ENCODE assay signal across 1 cellular context in the genomic region with DNA sequence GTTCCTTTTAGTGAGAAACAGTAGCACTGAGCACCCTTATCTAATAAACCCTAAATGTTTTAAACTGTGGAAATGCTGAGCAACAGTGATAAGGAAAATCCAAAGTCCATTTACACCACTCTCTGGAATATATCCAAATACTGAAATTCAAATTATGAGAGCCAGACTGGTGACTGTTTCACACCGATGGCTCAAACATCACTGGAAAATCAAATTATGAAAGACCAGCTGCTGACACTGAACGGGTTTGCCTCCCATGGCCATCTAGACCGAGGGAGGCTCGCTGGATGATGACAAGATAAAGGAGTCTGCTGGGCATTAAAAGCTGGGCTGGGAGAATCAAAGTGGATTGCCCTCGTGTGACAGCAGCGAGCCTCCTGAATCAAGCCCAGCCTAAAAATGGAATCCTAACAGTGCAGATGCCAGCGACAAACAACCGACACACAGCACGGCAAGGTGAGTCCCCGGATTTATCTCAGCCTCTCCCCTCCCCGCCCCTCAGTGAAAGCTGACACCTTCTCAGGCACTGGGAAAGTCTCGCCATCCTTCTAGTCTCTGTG.
A peak's percentile ranks its signal among the peaks of the same experiment; 100 is the strongest.
TF ChIP-seq lines count a peak whose summit lies in the region.

No MANE protein-coding gene starts in this region.

TF ChIP-seq in HepG2, 621 proteins besides CTCF, POLR2A, EP300 and RAD21:
- TF ChIP-seq SNRNP70 (IDR thresholded peaks at IDR 0.05; ENCODE audit: low read depth, low read length) (no peak), LCORL (IDR thresholded peaks at IDR 0.05) (no peak), LCORL (CRISPR knock-in tag; IDR thresholded peaks at IDR 0.05) (0 out of 2 replicates have a peak, but pooled peaks have one; percentile 39), SAFB2 (CRISPR knock-in tag; IDR thresholded peaks at IDR 0.05; ENCODE audit: borderline replicate concordance, low read depth) (no peak), SIX4 (CRISPR knock-in tag; IDR thresholded peaks at IDR 0.05) (peak; percentile 56; the same call in 1 of the 2 replicates), HNF4A (CRISPR knock-in tag; IDR thresholded peaks at IDR 0.05) (peak; percentile 54), CCDC6 (CRISPR knock-in tag; IDR thresholded peaks at IDR 0.05) (no peak), JUN (CRISPR knock-in tag; IDR thresholded peaks at IDR 0.05) (0 out of 2 replicates have a peak, but pooled peaks have one; percentile 33), CC2D1A (CRISPR knock-in tag; IDR thresholded peaks at IDR 0.05) (0 out of 2 replicates have a peak, but pooled peaks have one; percentile 28), ZMYM4 (CRISPR knock-in tag; IDR thresholded peaks at IDR 0.05) (0 out of 2 replicates have a peak, but pooled peaks have one; percentile 35), SAP130 (CRISPR knock-in tag; IDR thresholded peaks at IDR 0.05; ENCODE audit: low read depth) (0 out of 2 replicates have a peak, but pooled peaks have one; percentile 7), ZNF891 (CRISPR knock-in tag; IDR thresholded peaks at IDR 0.05) (no peak), SOX13 (IDR thresholded peaks at IDR 0.05) (no peak), SOX13 (CRISPR knock-in tag; conservative IDR thresholded peaks at IDR 0.05 in 1 of 2, IDR thresholded peaks at IDR 0.05 in 1 of 2) (0 out of 4 replicates have a peak, but pooled peaks of 1 of the 2 experiments have one; percentile 16), MAFK (conservative IDR thresholded peaks at IDR 0.05 in 1 of 2, IDR thresholded peaks at IDR 0.05 in 1 of 2; ENCODE audit: low read length in 2 of 2) (peak in 1 of 2 experiments; percentile 0; a peak in 1 of 4 replicates), FOXA3 (CRISPR knock-in tag; IDR thresholded peaks at IDR 0.05) (peak; percentile 39; the same call in 1 of the 2 replicates), NCOA2 (CRISPR knock-in tag; IDR thresholded peaks at IDR 0.05) (peak; percentile 42; the same call in 1 of the 2 replicates), ZSCAN30 (CRISPR knock-in tag; IDR thresholded peaks at IDR 0.05) (no peak), ZNF878 (CRISPR knock-in tag; IDR thresholded peaks at IDR 0.05) (no peak), ZNF768 (CRISPR knock-in tag; IDR thresholded peaks at IDR 0.05) (0 out of 2 replicates have a peak, but pooled peaks have one; percentile 13), NFE2L2 (IDR thresholded peaks at IDR 0.05; ENCODE audit: low read length) (peak; percentile 32; the same call in 1 of the 2 replicates), ZNF614 (CRISPR knock-in tag; IDR thresholded peaks at IDR 0.05; ENCODE audit: borderline replicate concordance) (0 out of 2 replicates have a peak, but pooled peaks have one; percentile 38), ZNF773 (CRISPR knock-in tag; IDR thresholded peaks at IDR 0.05; ENCODE audit: borderline replicate concordance) (no peak), NCOR1 (IDR thresholded peaks at IDR 0.05; ENCODE audit: borderline replicate concordance, low read length) (peak; percentile 51; the same call in 1 of the 2 replicates), BHLHE40 (IDR thresholded peaks at IDR 0.05; ENCODE audit: low read length) (no peak), RBM22 (optimal IDR thresholded peaks at IDR 0.05; ENCODE audit: low read length) (no peak), SIX1 (CRISPR knock-in tag; IDR thresholded peaks at IDR 0.05; ENCODE audit: borderline replicate concordance) (peak; percentile 19; the same call in 1 of the 2 replicates), FIP1L1 (IDR thresholded peaks at IDR 0.05; ENCODE audit: borderline replicate concordance, insufficient read depth, low read depth, low read length) (no peak), PRPF4 (IDR thresholded peaks at IDR 0.05; ENCODE audit: low read depth, low read length, poor library complexity, severe bottlenecking) (peak; percentile 68), TBX2 (CRISPR knock-in tag; IDR thresholded peaks at IDR 0.05; ENCODE audit: borderline replicate concordance) (peak; percentile 63; the same call in 1 of the 2 replicates), ZNF569 (CRISPR knock-in tag; IDR thresholded peaks at IDR 0.05; ENCODE audit: borderline replicate concordance) (no peak), GATAD2A (CRISPR knock-in tag; IDR thresholded peaks at IDR 0.05) (peak; percentile 47; the same call in 1 of the 2 replicates), CEBPG (CRISPR knock-in tag; IDR thresholded peaks at IDR 0.05) (0 out of 2 replicates have a peak, but pooled peaks have one; percentile 7), ZSCAN29 (CRISPR knock-in tag; conservative IDR thresholded peaks at IDR 0.05) (0 out of 2 replicates have a peak, but pooled peaks have one; percentile 36)
- TF ChIP-seq, protein P1, sequence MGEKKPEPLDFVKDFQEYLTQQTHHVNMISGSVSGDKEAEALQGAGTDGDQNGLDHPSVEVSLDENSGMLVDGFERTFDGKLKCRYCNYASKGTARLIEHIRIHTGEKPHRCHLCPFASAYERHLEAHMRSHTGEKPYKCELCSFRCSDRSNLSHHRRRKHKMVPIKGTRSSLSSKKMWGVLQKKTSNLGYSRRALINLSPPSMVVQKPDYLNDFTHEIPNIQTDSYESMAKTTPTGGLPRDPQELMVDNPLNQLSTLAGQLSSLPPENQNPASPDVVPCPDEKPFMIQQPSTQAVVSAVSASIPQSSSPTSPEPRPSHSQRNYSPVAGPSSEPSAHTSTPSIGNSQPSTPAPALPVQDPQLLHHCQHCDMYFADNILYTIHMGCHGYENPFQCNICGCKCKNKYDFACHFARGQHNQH (CRISPR knock-in tag; IDR thresholded peaks at IDR 0.05): 0 out of 2 replicates have a peak, but pooled peaks have one; percentile 19
- TF ChIP-seq, protein P2, sequence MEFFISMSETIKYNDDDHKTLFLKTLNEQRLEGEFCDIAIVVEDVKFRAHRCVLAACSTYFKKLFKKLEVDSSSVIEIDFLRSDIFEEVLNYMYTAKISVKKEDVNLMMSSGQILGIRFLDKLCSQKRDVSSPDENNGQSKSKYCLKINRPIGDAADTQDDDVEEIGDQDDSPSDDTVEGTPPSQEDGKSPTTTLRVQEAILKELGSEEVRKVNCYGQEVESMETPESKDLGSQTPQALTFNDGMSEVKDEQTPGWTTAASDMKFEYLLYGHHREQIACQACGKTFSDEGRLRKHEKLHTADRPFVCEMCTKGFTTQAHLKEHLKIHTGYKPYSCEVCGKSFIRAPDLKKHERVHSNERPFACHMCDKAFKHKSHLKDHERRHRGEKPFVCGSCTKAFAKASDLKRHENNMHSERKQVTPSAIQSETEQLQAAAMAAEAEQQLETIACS (CRISPR knock-in tag; IDR thresholded peaks at IDR 0.05): no peak
- TF ChIP-seq, protein P3, sequence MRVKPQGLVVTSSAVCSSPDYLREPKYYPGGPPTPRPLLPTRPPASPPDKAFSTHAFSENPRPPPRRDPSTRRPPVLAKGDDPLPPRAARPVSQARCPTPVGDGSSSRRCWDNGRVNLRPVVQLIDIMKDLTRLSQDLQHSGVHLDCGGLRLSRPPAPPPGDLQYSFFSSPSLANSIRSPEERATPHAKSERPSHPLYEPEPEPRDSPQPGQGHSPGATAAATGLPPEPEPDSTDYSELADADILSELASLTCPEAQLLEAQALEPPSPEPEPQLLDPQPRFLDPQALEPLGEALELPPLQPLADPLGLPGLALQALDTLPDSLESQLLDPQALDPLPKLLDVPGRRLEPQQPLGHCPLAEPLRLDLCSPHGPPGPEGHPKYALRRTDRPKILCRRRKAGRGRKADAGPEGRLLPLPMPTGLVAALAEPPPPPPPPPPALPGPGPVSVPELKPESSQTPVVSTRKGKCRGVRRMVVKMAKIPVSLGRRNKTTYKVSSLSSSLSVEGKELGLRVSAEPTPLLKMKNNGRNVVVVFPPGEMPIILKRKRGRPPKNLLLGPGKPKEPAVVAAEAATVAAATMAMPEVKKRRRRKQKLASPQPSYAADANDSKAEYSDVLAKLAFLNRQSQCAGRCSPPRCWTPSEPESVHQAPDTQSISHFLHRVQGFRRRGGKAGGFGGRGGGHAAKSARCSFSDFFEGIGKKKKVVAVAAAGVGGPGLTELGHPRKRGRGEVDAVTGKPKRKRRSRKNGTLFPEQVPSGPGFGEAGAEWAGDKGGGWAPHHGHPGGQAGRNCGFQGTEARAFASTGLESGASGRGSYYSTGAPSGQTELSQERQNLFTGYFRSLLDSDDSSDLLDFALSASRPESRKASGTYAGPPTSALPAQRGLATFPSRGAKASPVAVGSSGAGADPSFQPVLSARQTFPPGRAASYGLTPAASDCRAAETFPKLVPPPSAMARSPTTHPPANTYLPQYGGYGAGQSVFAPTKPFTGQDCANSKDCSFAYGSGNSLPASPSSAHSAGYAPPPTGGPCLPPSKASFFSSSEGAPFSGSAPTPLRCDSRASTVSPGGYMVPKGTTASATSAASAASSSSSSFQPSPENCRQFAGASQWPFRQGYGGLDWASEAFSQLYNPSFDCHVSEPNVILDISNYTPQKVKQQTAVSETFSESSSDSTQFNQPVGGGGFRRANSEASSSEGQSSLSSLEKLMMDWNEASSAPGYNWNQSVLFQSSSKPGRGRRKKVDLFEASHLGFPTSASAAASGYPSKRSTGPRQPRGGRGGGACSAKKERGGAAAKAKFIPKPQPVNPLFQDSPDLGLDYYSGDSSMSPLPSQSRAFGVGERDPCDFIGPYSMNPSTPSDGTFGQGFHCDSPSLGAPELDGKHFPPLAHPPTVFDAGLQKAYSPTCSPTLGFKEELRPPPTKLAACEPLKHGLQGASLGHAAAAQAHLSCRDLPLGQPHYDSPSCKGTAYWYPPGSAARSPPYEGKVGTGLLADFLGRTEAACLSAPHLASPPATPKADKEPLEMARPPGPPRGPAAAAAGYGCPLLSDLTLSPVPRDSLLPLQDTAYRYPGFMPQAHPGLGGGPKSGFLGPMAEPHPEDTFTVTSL (CRISPR knock-in tag; IDR thresholded peaks at IDR 0.05; ENCODE audit: borderline replicate concordance): peak; percentile 58; the same call in 1 of the 2 replicates
- TF ChIP-seq, protein P4, sequence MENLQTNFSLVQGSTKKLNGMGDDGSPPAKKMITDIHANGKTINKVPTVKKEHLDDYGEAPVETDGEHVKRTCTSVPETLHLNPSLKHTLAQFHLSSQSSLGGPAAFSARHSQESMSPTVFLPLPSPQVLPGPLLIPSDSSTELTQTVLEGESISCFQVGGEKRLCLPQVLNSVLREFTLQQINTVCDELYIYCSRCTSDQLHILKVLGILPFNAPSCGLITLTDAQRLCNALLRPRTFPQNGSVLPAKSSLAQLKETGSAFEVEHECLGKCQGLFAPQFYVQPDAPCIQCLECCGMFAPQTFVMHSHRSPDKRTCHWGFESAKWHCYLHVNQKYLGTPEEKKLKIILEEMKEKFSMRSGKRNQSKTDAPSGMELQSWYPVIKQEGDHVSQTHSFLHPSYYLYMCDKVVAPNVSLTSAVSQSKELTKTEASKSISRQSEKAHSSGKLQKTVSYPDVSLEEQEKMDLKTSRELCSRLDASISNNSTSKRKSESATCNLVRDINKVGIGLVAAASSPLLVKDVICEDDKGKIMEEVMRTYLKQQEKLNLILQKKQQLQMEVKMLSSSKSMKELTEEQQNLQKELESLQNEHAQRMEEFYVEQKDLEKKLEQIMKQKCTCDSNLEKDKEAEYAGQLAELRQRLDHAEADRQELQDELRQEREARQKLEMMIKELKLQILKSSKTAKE (CRISPR knock-in tag; IDR thresholded peaks at IDR 0.05; ENCODE audit: borderline replicate concordance): no peak
- TF ChIP-seq, protein P5, sequence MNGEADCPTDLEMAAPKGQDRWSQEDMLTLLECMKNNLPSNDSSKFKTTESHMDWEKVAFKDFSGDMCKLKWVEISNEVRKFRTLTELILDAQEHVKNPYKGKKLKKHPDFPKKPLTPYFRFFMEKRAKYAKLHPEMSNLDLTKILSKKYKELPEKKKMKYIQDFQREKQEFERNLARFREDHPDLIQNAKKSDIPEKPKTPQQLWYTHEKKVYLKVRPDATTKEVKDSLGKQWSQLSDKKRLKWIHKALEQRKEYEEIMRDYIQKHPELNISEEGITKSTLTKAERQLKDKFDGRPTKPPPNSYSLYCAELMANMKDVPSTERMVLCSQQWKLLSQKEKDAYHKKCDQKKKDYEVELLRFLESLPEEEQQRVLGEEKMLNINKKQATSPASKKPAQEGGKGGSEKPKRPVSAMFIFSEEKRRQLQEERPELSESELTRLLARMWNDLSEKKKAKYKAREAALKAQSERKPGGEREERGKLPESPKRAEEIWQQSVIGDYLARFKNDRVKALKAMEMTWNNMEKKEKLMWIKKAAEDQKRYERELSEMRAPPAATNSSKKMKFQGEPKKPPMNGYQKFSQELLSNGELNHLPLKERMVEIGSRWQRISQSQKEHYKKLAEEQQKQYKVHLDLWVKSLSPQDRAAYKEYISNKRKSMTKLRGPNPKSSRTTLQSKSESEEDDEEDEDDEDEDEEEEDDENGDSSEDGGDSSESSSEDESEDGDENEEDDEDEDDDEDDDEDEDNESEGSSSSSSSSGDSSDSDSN (CRISPR knock-in tag; IDR thresholded peaks at IDR 0.05): 0 out of 2 replicates have a peak, but pooled peaks have one; percentile 21
- TF ChIP-seq, protein P6, sequence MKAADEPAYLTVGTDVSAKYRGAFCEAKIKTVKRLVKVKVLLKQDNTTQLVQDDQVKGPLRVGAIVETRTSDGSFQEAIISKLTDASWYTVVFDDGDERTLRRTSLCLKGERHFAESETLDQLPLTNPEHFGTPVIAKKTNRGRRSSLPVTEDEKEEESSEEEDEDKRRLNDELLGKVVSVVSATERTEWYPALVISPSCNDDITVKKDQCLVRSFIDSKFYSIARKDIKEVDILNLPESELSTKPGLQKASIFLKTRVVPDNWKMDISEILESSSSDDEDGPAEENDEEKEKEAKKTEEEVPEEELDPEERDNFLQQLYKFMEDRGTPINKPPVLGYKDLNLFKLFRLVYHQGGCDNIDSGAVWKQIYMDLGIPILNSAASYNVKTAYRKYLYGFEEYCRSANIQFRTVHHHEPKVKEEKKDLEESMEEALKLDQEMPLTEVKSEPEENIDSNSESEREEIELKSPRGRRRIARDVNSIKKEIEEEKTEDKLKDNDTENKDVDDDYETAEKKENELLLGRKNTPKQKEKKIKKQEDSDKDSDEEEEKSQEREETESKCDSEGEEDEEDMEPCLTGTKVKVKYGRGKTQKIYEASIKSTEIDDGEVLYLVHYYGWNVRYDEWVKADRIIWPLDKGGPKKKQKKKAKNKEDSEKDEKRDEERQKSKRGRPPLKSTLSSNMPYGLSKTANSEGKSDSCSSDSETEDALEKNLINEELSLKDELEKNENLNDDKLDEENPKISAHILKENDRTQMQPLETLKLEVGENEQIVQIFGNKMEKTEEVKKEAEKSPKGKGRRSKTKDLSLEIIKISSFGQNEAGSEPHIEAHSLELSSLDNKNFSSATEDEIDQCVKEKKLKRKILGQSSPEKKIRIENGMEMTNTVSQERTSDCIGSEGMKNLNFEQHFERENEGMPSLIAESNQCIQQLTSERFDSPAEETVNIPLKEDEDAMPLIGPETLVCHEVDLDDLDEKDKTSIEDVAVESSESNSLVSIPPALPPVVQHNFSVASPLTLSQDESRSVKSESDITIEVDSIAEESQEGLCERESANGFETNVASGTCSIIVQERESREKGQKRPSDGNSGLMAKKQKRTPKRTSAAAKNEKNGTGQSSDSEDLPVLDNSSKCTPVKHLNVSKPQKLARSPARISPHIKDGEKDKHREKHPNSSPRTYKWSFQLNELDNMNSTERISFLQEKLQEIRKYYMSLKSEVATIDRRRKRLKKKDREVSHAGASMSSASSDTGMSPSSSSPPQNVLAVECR (CRISPR knock-in tag; IDR thresholded peaks at IDR 0.05; ENCODE audit: borderline replicate concordance): 0 out of 2 replicates have a peak, but pooled peaks have one; percentile 20
- TF ChIP-seq, protein P7, sequence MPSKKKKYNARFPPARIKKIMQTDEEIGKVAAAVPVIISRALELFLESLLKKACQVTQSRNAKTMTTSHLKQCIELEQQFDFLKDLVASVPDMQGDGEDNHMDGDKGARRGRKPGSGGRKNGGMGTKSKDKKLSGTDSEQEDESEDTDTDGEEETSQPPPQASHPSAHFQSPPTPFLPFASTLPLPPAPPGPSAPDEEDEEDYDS (CRISPR knock-in tag; IDR thresholded peaks at IDR 0.05): no peak
